32 cellular contexts compared by ENCODE assay signal in genomic region chr19:55287361-55288079, GRCh38. TPM values are rescaled to one million over a fixed set of nuclear protein-coding genes. Genes with fewer than 3 reads are reported as not detected.
DNase-seq lines count a peak whose midpoint lies in the region; ATAC-seq, FAIRE-seq and TF ChIP-seq lines count a peak whose summit lies in the region.
"Had no signal": no experiment of that assay in that cellular context is flagged by ENCODE, and none has a peak within 500 bp of the region (broad histone marks: within the 10 kb centered on the region; RNA-seq: fewer than 3 reads in every experiment).

No MANE protein-coding gene starts in this region.

- H3K18ac ChIP-seq in H1 (ENCODE audit: extremely low read depth, low read length), result no peak overlapping the region

- no peak overlapping the region for H2BK15ac ChIP-seq in H1 (ENCODE audit: low read length)

- no peak overlapping the region for H3K23ac ChIP-seq in H1 (ENCODE audit: insufficient read length)

- H3K23me2 ChIP-seq in H1 (ENCODE audit: low read depth, low read length), result peaks cover 2% of the 10 kb centered on the region; the same call in 1 of the 2 replicates

- no peak overlapping the region for H3K4ac ChIP-seq in H1 (replicated peaks; ENCODE audit: insufficient read length, low read depth, low read length)

- H3K4me3 ChIP-seq in H1 (ENCODE audit: extremely low read depth in 1 of 4, insufficient read depth in 2 of 4, low read depth in 3 of 4, low read length in 4 of 4) (no peak overlapping the region), sigmoid colon (no peak overlapping the region)
- H3K4me3 ChIP-seq: esophagus squamous epithelium, prostate gland, SK-N-MC, tibial artery had no signal

- H3K56ac ChIP-seq in H1 (replicated peaks; ENCODE audit: insufficient read length, low read depth, low read length), result no peak overlapping the region

- H3K9ac ChIP-seq in H1 (replicated peaks in 1 of 4; ENCODE audit: extremely low read depth in 1 of 4, low read depth in 3 of 4, low read length in 3 of 4), result no peak overlapping the region

- H2BK5ac ChIP-seq in H1 (ENCODE audit: low read depth, low read length), result peak overlapping the region; percentile 77; the same call in 1 of the 2 replicates

- POLR2A ChIA-PET in H1 (lab: Charles Lee; ENCODE audit: partially characterized antibody), result interaction anchor here (0.5 to 1.9 kb wide), 7 partner anchors 11 to 138 kb away, joined by 3 to 8 read pairs (median 3); partner anchors contain the start of genes TNNT1 and UBE2S

- no peak overlapping the region for H2AFZ ChIP-seq in H1 (ENCODE audit: low read length)

- intact Hi-C loops in sigmoid colon (cut with DNase I), result loop anchor here (5.0 to 10.0 kb wide), 2 partner anchors 55 to 207 kb away; no protein-coding TSS in a partner anchor
- intact Hi-C loops in posterior vena cava (cut with DNase I), result no loop called here
- intact Hi-C loops in sciatic nerve (cut with DNase I), result no loop called here

- H3K27me3 ChIP-seq in H1 (replicated peaks in 1 of 4; ENCODE audit: control insufficient read depth in 3 of 4, extremely low read depth in 1 of 4, insufficient read depth in 3 of 4, low read length in 3 of 4), result no peaks in the 10 kb centered on the region
- H3K27me3 ChIP-seq in sigmoid colon, result no peaks in the 10 kb centered on the region
- H3K27me3 ChIP-seq: BE2C had no signal

- H3K9me3 ChIP-seq in H1 (ENCODE audit: insufficient read depth in 2 of 2, low read depth in 1 of 2, low read length in 1 of 2) (no peaks in the 10 kb centered on the region; a peak in 1 of 4 replicates), sigmoid colon (no peaks in the 10 kb centered on the region)
- H3K9me3 ChIP-seq: BE2C, esophagus squamous epithelium, prostate gland, tibial artery had no signal

- no peak overlapping the region for H4K8ac ChIP-seq in H1 (ENCODE audit: extremely low read depth, insufficient read depth, low read length)

- TF ChIP-seq CTCF in H1 (IDR thresholded peaks at IDR 0.05; ENCODE audit: control extremely low read depth in 1 of 3, insufficient read depth in 1 of 3, low read depth in 1 of 3, low read length in 3 of 3) (no peak), sigmoid colon (IDR thresholded peaks at IDR 0.05) (no peak)

- H3K79me2 ChIP-seq in H1 (ENCODE audit: control insufficient read depth in 1 of 2, insufficient read depth in 2 of 2, low read length in 2 of 2), result peaks cover 0 to 11% of the 10 kb centered on the region in 2 experiments; a peak in 2 of 4 replicates

- TF ChIP-seq EP300 in H1 (IDR thresholded peaks at IDR 0.05; ENCODE audit: borderline replicate concordance in 1 of 2, low read depth in 2 of 2, low read length in 2 of 2) (no peak), sigmoid colon (IDR thresholded peaks at IDR 0.05) (no peak)

- 95% methylated on average over 14 of the region's 21 CpGs; no CpG with 5 or more reads in 1 of the 2 experiments for WGBS in H1 (ENCODE audit: extremely low coverage in 1 of 2, insufficient coverage in 1 of 2, insufficient read length in 1 of 2, insufficient replicate concordance in 2 of 2, low coverage in 1 of 2, low lambda C conversion rate in 2 of 2, missing lambda C conversion rate in 1 of 2), 2 experiments
- 87 to 91% methylated on average over 21 of the region's 21 CpGs for WGBS in sigmoid colon, 2 donors

- no peak overlapping the region for H2BK12ac ChIP-seq in H1 (ENCODE audit: low read depth, low read length)

- H2BK120ac ChIP-seq in H1 (replicated peaks; ENCODE audit: low read depth, low read length), result no peak overlapping the region

- H3K36me3 ChIP-seq in H1 (ENCODE audit: control insufficient read depth in 2 of 4, insufficient read depth in 4 of 4, low read length in 3 of 4) (peaks cover 4 to 27% (median 13%) of the 10 kb centered on the region in 4 experiments; a peak in 6 of 8 replicates), sigmoid colon (peaks cover 0 to 22% (median 0%) of the 10 kb centered on the region in 4 donors)
- H3K36me3 ChIP-seq: esophagus squamous epithelium, prostate gland, tibial artery had no signal

- ATAC-seq in sciatic nerve, result no peak
- ATAC-seq: activated CD8-positive, alpha-beta T cell treated with anti-CD3 and anti-CD28 coated beads for 36 hours; activated naive CD4-positive, alpha-beta T cell treated with anti-CD3 and anti-CD28 coated beads, Interleukin-2, amount 50 U/mL, for 72 hours; left ventricle myocardium superior; naive thymus-derived CD8-positive, alpha-beta T cell; T-helper 17 cell had no signal

- TF ChIP-seq POLR2A in H1 (IDR thresholded peaks at IDR 0.05; ENCODE audit: control extremely low read depth in 1 of 2, low read depth in 2 of 2, low read length in 2 of 2) (no peak), sigmoid colon (IDR thresholded peaks at IDR 0.05) (no peak)

- H3K79me1 ChIP-seq in H1 (ENCODE audit: low read depth, low read length), result peaks cover 11% of the 10 kb centered on the region; the same call in 1 of the 2 replicates

- H4K91ac ChIP-seq in H1 (replicated peaks; ENCODE audit: insufficient read length, low read length), result no peak overlapping the region

- H2AK5ac ChIP-seq in H1 (ENCODE audit: low read depth, low read length), result no peak overlapping the region

- H3K4me2 ChIP-seq in H1 (ENCODE audit: insufficient read depth in 1 of 2, low read depth in 2 of 2, low read length in 2 of 2), result no peak overlapping the region

- H4K5ac ChIP-seq in H1 (ENCODE audit: insufficient read length, low read depth, low read length), result no peak overlapping the region

- H4K20me1 ChIP-seq in H1 (replicated peaks in 1 of 2; ENCODE audit: control insufficient read depth in 1 of 2, insufficient read depth in 2 of 2, low read length in 2 of 2), result no peaks in the 10 kb centered on the region

- CTCF ChIA-PET in H1 (lab: Charles Lee; ENCODE audit: partially characterized antibody), result interaction anchor here (1.0 to 3.0 kb wide), 4 partner anchors 14 to 121 kb away, joined by 3 to 15 read pairs (median 4); partner anchors contain the start of gene DNAAF3

- no peak for FAIRE-seq in H1 (lab: Jason Lieb, UNC)
- FAIRE-seq: astrocyte, endometrium, G401.6, GM19239 had no signal

- peak; percentile 52 for DNase-seq in RPMI7951 (ENCODE audit: low read depth)
- DNase-seq in H1 (ENCODE audit: low read depth in 1 of 2, low spot score in 2 of 2), result no peak
- DNase-seq in midbrain (lab: John Stamatoyannopoulos, UW), result peak; percentile 89
- no peak for DNase-seq in sigmoid colon
- DNase-seq in NCI-H510A treated with DMSO at 0.1 percent for 48 hours (lab: John Stamatoyannopoulos, UW), result no peak
- no peak for DNase-seq in posterior vena cava (ENCODE audit: low spot score)
- no peak for DNase-seq in sciatic nerve (ENCODE audit: low spot score)
- no peak for DNase-seq in stimulated activated CD4-positive, alpha-beta T cell treated with anti-CD3 and anti-CD28 coated beads, Interleukin-2, amount 100 ng/mL, for 24 hours
- DNase-seq: activated CD4-positive, alpha-beta T cell treated with anti-CD3 and anti-CD28 coated beads for 1 hour; activated CD8-positive, alpha-beta T cell treated with anti-CD3 and anti-CD28 coated beads for 36 hours; BE2C; central memory CD4-positive, alpha-beta T cell; DMS53; esophagus squamous epithelium; foreskin melanocyte; left ventricle myocardium superior; naive thymus-derived CD8-positive, alpha-beta T cell; NCI-H1105; NCI-H2081; NCI-H345; NCI-H82; T-helper 17 cell; tibial artery had no signal

- TF ChIP-seq RAD21 in H1 (IDR thresholded peaks at IDR 0.05 in 1 of 2, conservative IDR thresholded peaks at IDR 0.05 in 1 of 2; ENCODE audit: low read depth in 2 of 2, low read length in 2 of 2), result no peak

- H3K27ac ChIP-seq in H1 (ENCODE audit: low read depth, low read length) (no peak overlapping the region), sigmoid colon (peak overlapping the region in 3 of 4 donors; percentile 18 to 45 (median 41))
- H3K27ac ChIP-seq: esophagus squamous epithelium, prostate gland, SK-N-MC, tibial artery had no signal

- peaks cover 0 to 5% (median 4%) of the 10 kb centered on the region in 4 experiments; a peak in 3 of 7 replicates for H3K4me1 ChIP-seq in H1 (replicated peaks in 1 of 4; ENCODE audit: control insufficient read depth in 3 of 4, insufficient read depth in 4 of 4, low read length in 3 of 4)
- H3K4me1 ChIP-seq in sigmoid colon, result peaks cover 0 to 25% (median 19%) of the 10 kb centered on the region in 4 donors
- H3K4me1 ChIP-seq: prostate gland had no signal

- no peak overlapping the region for H2BK20ac ChIP-seq in H1 (ENCODE audit: low read length)

- no peak overlapping the region for H3K14ac ChIP-seq in H1 (ENCODE audit: insufficient read length)

RNA-seq across cellular contexts. Expression of gene BRSK1, which starts 3.7 kb away (rescaled TPM):
- 1.1 and 1.2 TPM in 2 replicates for total RNA-seq in RPMI7951 (2014; rRNA removed; shearing (Covaris generic))
- 32.7 and 33.6 TPM in 2 replicates for total RNA-seq in H1 (2021; fragmentation: NEBNext Ultra II Directional; extraction: Animal tissue kit (Norgen Biotek cat#: 25700))
- polyA plus RNA-seq in H1 (2011; rRNA removed) (27.6 and 55.2 TPM in 2 replicates), sigmoid colon (1 to 10 TPM in 2 of 3 donors, not detected in 1; 2.9 to 4.2 TPM)
- polyA plus RNA-seq in H1 (2011; cell fraction: cytosol; rRNA removed), result 51.4 TPM
- 281 TPM for polyA plus RNA-seq in H1 (2011; cell fraction: nucleus; rRNA removed)
- polyA plus RNA-seq in H1 (2012, experiment 1 of 2), result 32.1 to 43.0 TPM (median 39.5 TPM) in 4 replicates
- 19.0 TPM for polyA plus RNA-seq in H1 (2012, experiment 2 of 2)
- 19.6 TPM for polyA plus RNA-seq in H1 (2013, experiment 1 of 2)
- polyA plus RNA-seq in H1 (2013, experiment 2 of 2), result 16.3 TPM
- polyA minus RNA-seq in H1 (2011; rRNA and poly(A)+ RNA removed), result 10.9 and 17.1 TPM in 2 replicates
- polyA minus RNA-seq in H1 (2011; cell fraction: cytosol; rRNA and poly(A)+ RNA removed), result 14.6 TPM
- 30.8 TPM for polyA minus RNA-seq in H1 (2011; cell fraction: nucleus; rRNA and poly(A)+ RNA removed)
- total RNA-seq in sigmoid colon (10 to 100 TPM in 2 of 4 donors, 1 to 10 TPM in 2; 3.9 to 20.6 (median 10.8) TPM), posterior vena cava (1 to 10 TPM; 7.2 to 9.2 TPM), sciatic nerve (6.5 TPM)

RNA-seq across cellular contexts. Expression of gene HSPBP1, which starts 7.6 kb away (rescaled TPM):
- total RNA-seq in RPMI7951 (2014; rRNA removed; shearing (Covaris generic)), result 35.1 and 57.0 TPM in 2 replicates
- total RNA-seq in H1 (2021; fragmentation: NEBNext Ultra II Directional; extraction: Animal tissue kit (Norgen Biotek cat#: 25700)), result 63.4 and 68.8 TPM in 2 replicates
- polyA plus RNA-seq in H1 (2011; rRNA removed), result 100 and 111 TPM in 2 replicates
- 86.6 TPM for polyA plus RNA-seq in H1 (2011; cell fraction: cytosol; rRNA removed)
- polyA plus RNA-seq in H1 (2011; cell fraction: nucleus; rRNA removed), result 74.0 TPM
- polyA plus RNA-seq in H1 (2012, experiment 1 of 2), result 44.6 to 69.6 TPM (median 66.9 TPM) in 4 replicates
- 84.2 TPM for polyA plus RNA-seq in H1 (2012, experiment 2 of 2)
- polyA plus RNA-seq in H1 (2013, experiment 1 of 2), result 34.0 TPM
- 34.1 TPM for polyA plus RNA-seq in H1 (2013, experiment 2 of 2)
- 16.1 and 17.2 TPM in 2 replicates for polyA minus RNA-seq in H1 (2011; rRNA and poly(A)+ RNA removed)
- polyA minus RNA-seq in H1 (2011; cell fraction: cytosol; rRNA and poly(A)+ RNA removed), result 28.0 TPM
- 21.6 TPM for polyA minus RNA-seq in H1 (2011; cell fraction: nucleus; rRNA and poly(A)+ RNA removed)
- total RNA-seq in sigmoid colon, result 10 to 100 TPM; 19.7 to 30.5 (median 23.8) TPM
- 10 to 100 TPM; 31.8 to 62.7 (median 32.4) TPM for polyA plus RNA-seq in sigmoid colon
- total RNA-seq in posterior vena cava, result 10 to 100 TPM; 19.8 to 20.1 TPM
- total RNA-seq in sciatic nerve, result 16.1 TPM

RNA-seq across cellular contexts. Expression of gene PPP6R1, which starts 28.7 kb away (rescaled TPM):
- total RNA-seq in RPMI7951 (2014; rRNA removed; shearing (Covaris generic)), result 19.7 and 28.0 TPM in 2 replicates
- total RNA-seq in H1 (2021; fragmentation: NEBNext Ultra II Directional; extraction: Animal tissue kit (Norgen Biotek cat#: 25700)), result 74.4 and 75.6 TPM in 2 replicates
- 36.4 and 52.5 TPM in 2 replicates for polyA plus RNA-seq in H1 (2011; rRNA removed)
- 44.1 TPM for polyA plus RNA-seq in H1 (2011; cell fraction: cytosol; rRNA removed)
- polyA plus RNA-seq in H1 (2011; cell fraction: nucleus; rRNA removed), result 72.3 TPM
- 38.2 to 56.4 TPM (median 52.6 TPM) in 4 replicates for polyA plus RNA-seq in H1 (2012, experiment 1 of 2)
- polyA plus RNA-seq in H1 (2012, experiment 2 of 2), result 46.1 TPM
- 34.4 TPM for polyA plus RNA-seq in H1 (2013, experiment 1 of 2)
- 33.2 TPM for polyA plus RNA-seq in H1 (2013, experiment 2 of 2)
- polyA minus RNA-seq in H1 (2011; rRNA and poly(A)+ RNA removed), result 55.1 and 73.5 TPM in 2 replicates
- polyA minus RNA-seq in H1 (2011; cell fraction: cytosol; rRNA and poly(A)+ RNA removed), result 62.7 TPM
- polyA minus RNA-seq in H1 (2011; cell fraction: nucleus; rRNA and poly(A)+ RNA removed), result 41.3 TPM
- 10 to 100 TPM; 17.1 to 46.8 (median 24.9) TPM for total RNA-seq in sigmoid colon
- polyA plus RNA-seq in sigmoid colon, result 10 to 100 TPM; 19.8 to 78.1 (median 22.9) TPM
- 10 to 100 TPM; 40.6 to 46.0 TPM for total RNA-seq in posterior vena cava
- 40.4 TPM for total RNA-seq in sciatic nerve

RNA-seq across cellular contexts. Expression of gene TMEM150B, which starts 37.6 kb away (rescaled TPM):
- total RNA-seq in RPMI7951 (2014; rRNA removed; shearing (Covaris generic)), result not detected in 2 replicates
- total RNA-seq in H1 (2021; fragmentation: NEBNext Ultra II Directional; extraction: Animal tissue kit (Norgen Biotek cat#: 25700)), result 0.88 and 0.91 TPM in 2 replicates
- polyA plus RNA-seq in H1 (2011; rRNA removed) (0.41 and 0.46 TPM in 2 replicates), sigmoid colon (10 to 100 TPM in 2 of 3 donors, 1 to 10 TPM in 1; 8.4 to 18.7 (median 11.8) TPM)
- polyA plus RNA-seq in H1 (2011; cell fraction: cytosol; rRNA removed), result 0.39 TPM
- 0.27 TPM for polyA plus RNA-seq in H1 (2011; cell fraction: nucleus; rRNA removed)
- 0.20 to 0.63 TPM (median 0.27 TPM) in 3 of 4 replicates, not detected in the other for polyA plus RNA-seq in H1 (2012, experiment 1 of 2)
- 0.31 TPM for polyA plus RNA-seq in H1 (2012, experiment 2 of 2)
- 0.34 TPM for polyA plus RNA-seq in H1 (2013, experiment 1 of 2)
- polyA plus RNA-seq in H1 (2013, experiment 2 of 2), result 0.22 TPM
- 0.35 TPM in 1 of 2 replicates, not detected in the other for polyA minus RNA-seq in H1 (2011; rRNA and poly(A)+ RNA removed)
- polyA minus RNA-seq in H1 (2011; cell fraction: cytosol; rRNA and poly(A)+ RNA removed), result not detected
- not detected for polyA minus RNA-seq in H1 (2011; cell fraction: nucleus; rRNA and poly(A)+ RNA removed)
- total RNA-seq in sigmoid colon (1 to 10 TPM in 3 of 4 donors, not detected in 1; 2.4 to 6.1 (median 4.1) TPM), posterior vena cava (1 to 10 TPM; 1.9 to 5.4 TPM), sciatic nerve (5.1 TPM)
- total RNA-seq: activated CD8-positive, alpha-beta T cell treated with anti-CD3 and anti-CD28 coated beads for 36 hours; activated naive CD4-positive, alpha-beta T cell treated with anti-CD3 and anti-CD28 coated beads, Interleukin-2, amount 50 U/mL, for 72 hours; astrocyte; H4; naive thymus-derived CD8-positive, alpha-beta T cell; prostate gland had no signal
- polyA plus RNA-seq: IgD-negative memory B cell; naive thymus-derived CD8-positive, alpha-beta T cell had no signal

RNA-seq across cellular contexts. Expression of gene KMT5C, which starts 52.2 kb away (rescaled TPM):
- 4.1 and 5.6 TPM in 2 replicates for total RNA-seq in RPMI7951 (2014; rRNA removed; shearing (Covaris generic))
- 31.5 and 33.4 TPM in 2 replicates for total RNA-seq in H1 (2021; fragmentation: NEBNext Ultra II Directional; extraction: Animal tissue kit (Norgen Biotek cat#: 25700))
- polyA plus RNA-seq in H1 (2011; rRNA removed) (24.9 and 59.4 TPM in 2 replicates), sigmoid colon (10 to 100 TPM in 1 of 3 donors, 1 to 10 TPM in 2; 3.0 to 14.8 (median 3.5) TPM)
- 51.5 TPM for polyA plus RNA-seq in H1 (2011; cell fraction: cytosol; rRNA removed)
- polyA plus RNA-seq in H1 (2011; cell fraction: nucleus; rRNA removed), result 148 TPM
- 23.9 to 39.0 TPM (median 36.7 TPM) in 4 replicates for polyA plus RNA-seq in H1 (2012, experiment 1 of 2)
- 19.9 TPM for polyA plus RNA-seq in H1 (2012, experiment 2 of 2)
- polyA plus RNA-seq in H1 (2013, experiment 1 of 2), result 19.6 TPM
- polyA plus RNA-seq in H1 (2013, experiment 2 of 2), result 16.4 TPM
- 11.4 and 23.8 TPM in 2 replicates for polyA minus RNA-seq in H1 (2011; rRNA and poly(A)+ RNA removed)
- 15.4 TPM for polyA minus RNA-seq in H1 (2011; cell fraction: cytosol; rRNA and poly(A)+ RNA removed)
- polyA minus RNA-seq in H1 (2011; cell fraction: nucleus; rRNA and poly(A)+ RNA removed), result 45.0 TPM
- total RNA-seq in sigmoid colon (10 to 100 TPM in 2 of 4 donors, 1 to 10 TPM in 2; 7.5 to 12.7 (median 9.6) TPM), posterior vena cava (1 to 10 TPM; 3.9 to 6.3 TPM), sciatic nerve (18.1 TPM)

Comparison
In these comparisons a context has a peak if more than half of its experiments do, and no peak if none do; other contexts are left out.
1. DNase-seq: peak in RPMI7951 (single experiment) and midbrain (single experiment); none in H1 (0 of 2), sigmoid colon (single experiment), NCI-H510A treated with DMSO at 0.1 percent for 48 hours (single experiment), posterior vena cava (single experiment), sciatic nerve (single experiment) and stimulated activated CD4-positive, alpha-beta T cell treated with anti-CD3 and anti-CD28 coated beads, Interleukin-2, amount 100 ng/mL, for 24 hours (0 of 2).